In genomic region chr10:13628661-13629060, GRCh38 we compare ENCODE assay signal across 1 cellular context.
TF ChIP-seq lines count a peak whose summit lies in the region.

No MANE protein-coding gene starts in this region.

TF ChIP-seq in HepG2, 621 proteins besides CTCF, POLR2A, EP300 and RAD21:
- no peak for TF ChIP-seq ZNF580 (CRISPR knock-in tag; IDR thresholded peaks at IDR 0.05; ENCODE audit: borderline replicate concordance, low read depth)
- TF ChIP-seq RBM39 (IDR thresholded peaks at IDR 0.05; ENCODE audit: low read depth, low read length, poor library complexity, severe bottlenecking) = no peak
- TF ChIP-seq MYPOP (CRISPR knock-in tag; IDR thresholded peaks at IDR 0.05) = no peak
- no peak for TF ChIP-seq MLX (CRISPR knock-in tag; IDR thresholded peaks at IDR 0.05)
- TF ChIP-seq ZC3H13 (CRISPR knock-in tag; IDR thresholded peaks at IDR 0.05) = no peak
- TF ChIP-seq ZNF501 (CRISPR knock-in tag; IDR thresholded peaks at IDR 0.05) = no peak
- no peak for TF ChIP-seq ESRRA (CRISPR knock-in tag; IDR thresholded peaks at IDR 0.05; ENCODE audit: low read depth)
- TF ChIP-seq SATB2 (CRISPR knock-in tag; IDR thresholded peaks at IDR 0.05) = no peak
- TF ChIP-seq MAFK (conservative IDR thresholded peaks at IDR 0.05 in 1 of 2, IDR thresholded peaks at IDR 0.05 in 1 of 2; ENCODE audit: low read length in 2 of 2) = no peak
- TF ChIP-seq KDM5B (CRISPR knock-in tag; IDR thresholded peaks at IDR 0.05; ENCODE audit: borderline replicate concordance) = no peak
- TF ChIP-seq ZHX1 (CRISPR knock-in tag; IDR thresholded peaks at IDR 0.05; ENCODE audit: low read depth) = no peak
- no peak for TF ChIP-seq NR0B2 (CRISPR knock-in tag; IDR thresholded peaks at IDR 0.05)
- TF ChIP-seq PRMT3 (CRISPR knock-in tag; IDR thresholded peaks at IDR 0.05; ENCODE audit: borderline replicate concordance, low read depth) = no peak
- no peak for TF ChIP-seq IRX3 (CRISPR knock-in tag; IDR thresholded peaks at IDR 0.05; ENCODE audit: borderline replicate concordance, low read depth)
- TF ChIP-seq NRL (CRISPR knock-in tag; IDR thresholded peaks at IDR 0.05; ENCODE audit: borderline replicate concordance) = no peak
- TF ChIP-seq SMARCC2 (IDR thresholded peaks at IDR 0.05) = no peak
